Comparison of ENCODE assay signal across 9 cellular contexts in genomic region chr2:64277101-64277849, GRCh38.
DNase-seq lines count a peak whose midpoint lies in the region; ATAC-seq, FAIRE-seq and TF ChIP-seq lines count a peak whose summit lies in the region.
"Had no signal": no experiment of that assay in that cellular context is flagged by ENCODE, and none has a peak within 500 bp of the region (broad histone marks: within the 10 kb centered on the region; RNA-seq: fewer than 3 reads in every experiment).

No MANE protein-coding gene starts in this region.

- H3K27ac ChIP-seq in VCaP (peak overlapping the region; percentile 65), keratinocyte (ENCODE audit: control insufficient read depth, insufficient read depth, low read length) (peak overlapping the region; percentile 61), suprapubic skin (peak overlapping the region; percentile 25)

- peaks cover 3% of the 10 kb centered on the region for H3K9me1 ChIP-seq in keratinocyte (ENCODE audit: control insufficient read depth, extremely low read depth, insufficient read depth, low read length)

- H3K4me1 Mint-ChIP-seq in activated CD4-positive, alpha-beta T cell treated with anti-CD3 and anti-CD28 coated beads for 36 hours = peaks cover 23% of the 10 kb centered on the region
- peaks cover 8% of the 10 kb centered on the region for H3K4me1 Mint-ChIP-seq in T-helper 2 cell treated with Interferon-gamma antibody and Interleukin-4, amounts not matched to agents 5 μg/mL and 100 μg/mL, for 36 hours (ENCODE audit: low read depth)

- peak overlapping the region; percentile 86 for H2AFZ ChIP-seq in keratinocyte (ENCODE audit: control insufficient read depth, low read length)

- CTCF ChIA-PET in activated CD4-positive, alpha-beta T cell treated with anti-CD3 and anti-CD28 coated beads for 36 hours (lab: Charles Lee) = no interaction called here

- no peak for TF ChIP-seq EP300 in suprapubic skin (IDR thresholded peaks at IDR 0.05)

- no peak for TF ChIP-seq CTCF in VCaP (conservative IDR thresholded peaks at IDR 0.05)
- TF ChIP-seq CTCF in keratinocyte (optimal IDR thresholded peaks at IDR 0.05 in 1 of 3, IDR thresholded peaks at IDR 0.05 in 1 of 3, conservative IDR thresholded peaks at IDR 0.05 in 1 of 3; ENCODE audit: extremely low read depth in 1 of 3, insufficient read depth in 2 of 3, low read length in 3 of 3) = no peak
- TF ChIP-seq CTCF in suprapubic skin (IDR thresholded peaks at IDR 0.05) = no peak

- no peaks in the 10 kb centered on the region for H4K20me1 ChIP-seq in keratinocyte (ENCODE audit: control insufficient read depth, extremely low read depth, insufficient read depth, low read length)

- 58% methylated on average over 9 of the region's 9 CpGs for WGBS in suprapubic skin

- TF ChIP-seq POLR2A in suprapubic skin (IDR thresholded peaks at IDR 0.05) = no peak

- POLR2A ChIA-PET in activated CD4-positive, alpha-beta T cell treated with anti-CD3 and anti-CD28 coated beads for 36 hours (lab: Charles Lee) = no interaction called here

- H3K4me3 ChIP-seq in keratinocyte (ENCODE audit: control insufficient read depth in 2 of 3, extremely low read depth in 1 of 3, insufficient read depth in 2 of 3, low read depth in 1 of 3, low read length in 3 of 3) (no peak overlapping the region), suprapubic skin (no peak overlapping the region)

- peak; percentile 71 for FAIRE-seq in keratinocyte (lab: Jason Lieb, UNC)

- H3K4me3 Mint-ChIP-seq in activated CD4-positive, alpha-beta T cell treated with anti-CD3 and anti-CD28 coated beads for 36 hours = no peak overlapping the region
- H3K4me3 Mint-ChIP-seq in T-helper 2 cell treated with Interferon-gamma antibody and Interleukin-4, amounts not matched to agents 5 μg/mL and 100 μg/mL, for 36 hours = no peak overlapping the region
- H3K4me3 Mint-ChIP-seq: CD8-positive, alpha-beta T cell had no signal

- no peaks in the 10 kb centered on the region for H3K79me2 ChIP-seq in keratinocyte (ENCODE audit: control insufficient read depth, insufficient read depth, low read length)

- H3K4me1 ChIP-seq in keratinocyte (ENCODE audit: control insufficient read depth, extremely low read depth, insufficient read depth, low read length) (peaks cover 53% of the 10 kb centered on the region), suprapubic skin (peaks cover 42% of the 10 kb centered on the region)

- H3K36me3 Mint-ChIP-seq in activated CD4-positive, alpha-beta T cell treated with anti-CD3 and anti-CD28 coated beads for 36 hours (ENCODE audit: low read depth) = no peaks in the 10 kb centered on the region
- H3K36me3 Mint-ChIP-seq in T-helper 2 cell treated with Interferon-gamma antibody and Interleukin-4, amounts not matched to agents 5 μg/mL and 100 μg/mL, for 36 hours (ENCODE audit: low read depth) = no peaks in the 10 kb centered on the region
- H3K36me3 Mint-ChIP-seq: CD8-positive, alpha-beta T cell had no signal

- H3K9me3 ChIP-seq in keratinocyte (ENCODE audit: control insufficient read depth, low read depth, low read length) (no peaks in the 10 kb centered on the region), suprapubic skin (no peaks in the 10 kb centered on the region)

- DNase-seq in activated CD4-positive, alpha-beta T cell treated with anti-CD3 and anti-CD28 coated beads for 36 hours = no peak
- no peak for DNase-seq in activated CD4-positive, alpha-beta T cell treated with anti-CD3 and anti-CD28 coated beads for 48 hours
- DNase-seq in keratinocyte (ENCODE audit: low read depth, low spot score) (no peak), suprapubic skin (ENCODE audit: low spot score in 2 of 2) (no peak)
- no peak for DNase-seq in T-helper 2 cell treated with Interferon-gamma antibody and Interleukin-4, amounts not matched to agents 5 μg/mL and 100 μg/mL, for 36 hours (ENCODE audit: low spot score)
- no peak for DNase-seq in central memory CD4-positive, alpha-beta T cell
- DNase-seq: CD8-positive, alpha-beta T cell had no signal

- dilution Hi-C loops in keratinocyte (cut with MboI; ENCODE audit: extremely low pct_ligation_motif_present, low sequenced_read_pairs) = no loop called here

- ATAC-seq in activated CD4-positive, alpha-beta T cell treated with anti-CD3 and anti-CD28 coated beads for 36 hours = peak; percentile 40
- no peak for ATAC-seq in GM21381 (IDR thresholded peaks at IDR 0.05; ENCODE audit: unreplicated experiment)
- ATAC-seq: CD8-positive, alpha-beta T cell had no signal

- H3K27me3 ChIP-seq in keratinocyte (ENCODE audit: control insufficient read depth, extremely low read depth, insufficient read depth, low read length) (no peaks in the 10 kb centered on the region), suprapubic skin (no peaks in the 10 kb centered on the region)

- intact Hi-C loops in activated CD4-positive, alpha-beta T cell treated with anti-CD3 and anti-CD28 coated beads for 36 hours (cut with DNase I, micrococcal nuclease) = no loop called here

- H3K36me3 ChIP-seq in keratinocyte (ENCODE audit: control insufficient read depth in 2 of 2, extremely low read depth in 1 of 2, insufficient read depth in 2 of 2, low read length in 2 of 2) = no peaks in the 10 kb centered on the region
- no peaks in the 10 kb centered on the region for H3K36me3 ChIP-seq in suprapubic skin

- no peak overlapping the region for H3K27ac Mint-ChIP-seq in activated CD4-positive, alpha-beta T cell treated with anti-CD3 and anti-CD28 coated beads for 36 hours
- H3K27ac Mint-ChIP-seq in T-helper 2 cell treated with Interferon-gamma antibody and Interleukin-4, amounts not matched to agents 5 μg/mL and 100 μg/mL, for 36 hours = no peak overlapping the region
- H3K27ac Mint-ChIP-seq: CD8-positive, alpha-beta T cell had no signal

- peak overlapping the region; percentile 43 for H3K4me2 ChIP-seq in keratinocyte (ENCODE audit: control insufficient read depth, extremely low read depth, insufficient read depth, low read depth, low read length)

- H3K9ac ChIP-seq in keratinocyte (ENCODE audit: control insufficient read depth, extremely low read depth, insufficient read depth, low read length) = peak overlapping the region; percentile 4

- no peaks in the 10 kb centered on the region for H3K9me3 Mint-ChIP-seq in activated CD4-positive, alpha-beta T cell treated with anti-CD3 and anti-CD28 coated beads for 36 hours (ENCODE audit: low read depth)
- H3K9me3 Mint-ChIP-seq in T-helper 2 cell treated with Interferon-gamma antibody and Interleukin-4, amounts not matched to agents 5 μg/mL and 100 μg/mL, for 36 hours = no peaks in the 10 kb centered on the region
- H3K9me3 Mint-ChIP-seq: CD8-positive, alpha-beta T cell had no signal

- H3K27me3 Mint-ChIP-seq in activated CD4-positive, alpha-beta T cell treated with anti-CD3 and anti-CD28 coated beads for 36 hours = no peaks in the 10 kb centered on the region
- peaks cover 2% of the 10 kb centered on the region for H3K27me3 Mint-ChIP-seq in T-helper 2 cell treated with Interferon-gamma antibody and Interleukin-4, amounts not matched to agents 5 μg/mL and 100 μg/mL, for 36 hours (ENCODE audit: low read depth)
